ENCODE assay signal across 25 cellular contexts in genomic region chr6:106488494-106489369, GRCh38.
A peak's percentile ranks its signal among the peaks of the same experiment; 100 is the strongest.
DNase-seq lines count a peak whose midpoint lies in the region; ATAC-seq and TF ChIP-seq lines count a peak whose summit lies in the region.
"Had no signal": no experiment of that assay in that cellular context is flagged by ENCODE, and none has a peak within 500 bp of the region (broad histone marks: within the 10 kb centered on the region; RNA-seq: fewer than 3 reads in every experiment).

No MANE protein-coding gene starts in this region.

- no peaks in the 10 kb centered on the region for H3K36me3 ChIP-seq in SK-N-SH (replicated peaks in 1 of 2; ENCODE audit: control insufficient read depth in 1 of 2, insufficient read depth in 2 of 2, low read length in 1 of 2)
- H3K36me3 ChIP-seq in RWPE2 (ENCODE audit: low read depth), result no peaks in the 10 kb centered on the region
- H3K36me3 ChIP-seq: left ventricle myocardium inferior, neural progenitor cell, SJCRH30 had no signal

- no peaks in the 10 kb centered on the region for H3K9me3 ChIP-seq in SK-N-SH
- no peaks in the 10 kb centered on the region for H3K9me3 ChIP-seq in RWPE2 (ENCODE audit: severe bottlenecking)
- H3K9me3 ChIP-seq: A549, left ventricle myocardium inferior, mucosa of descending colon, SJCRH30 had no signal

- 62% methylated on average over 3 of the region's 4 CpGs for WGBS in SK-N-SH (ENCODE audit: low lambda C conversion rate)

- CTCF ChIA-PET in SK-N-SH (lab: Yijun Ruan, JAX), result no interaction called here

- H3K4me3 ChIP-seq in SK-N-SH (ENCODE audit: low read depth in 2 of 2, low read length in 1 of 2) (no peak overlapping the region), RWPE2 (ENCODE audit: severe bottlenecking) (no peak overlapping the region), epithelial cell of esophagus (ENCODE audit: low read length) (no peak overlapping the region)
- H3K4me3 ChIP-seq: A549, dorsolateral prefrontal cortex, left ventricle myocardium inferior, mucosa of descending colon, neural progenitor cell, SJCRH30 had no signal

- H3K27ac ChIP-seq in SK-N-SH (ENCODE audit: low read depth in 2 of 2, low read length in 1 of 2), result no peak overlapping the region
- H3K27ac ChIP-seq in RWPE2 (ENCODE audit: poor library complexity, severe bottlenecking), result peak overlapping the region; percentile 60
- H3K27ac ChIP-seq: A549, dorsolateral prefrontal cortex, left ventricle myocardium inferior, neural progenitor cell, SJCRH30 had no signal

- TF ChIP-seq CTCF in SK-N-SH (IDR thresholded peaks at IDR 0.05) (no peak), RWPE2 (IDR thresholded peaks at IDR 0.05; ENCODE audit: poor library complexity, severe bottlenecking) (no peak), epithelial cell of esophagus (IDR thresholded peaks at IDR 0.05; ENCODE audit: insufficient read depth, low read depth, low read length, missing control alignments) (no peak)

- H3K4me1 ChIP-seq in SK-N-SH (ENCODE audit: control insufficient read depth in 1 of 2, insufficient read depth in 2 of 2, low read depth in 1 of 2, low read length in 1 of 2) (0 out of 4 replicates have a peak, but pooled peaks cover 0 to 4% of the 10 kb centered on the region in 2 experiments), RWPE2 (ENCODE audit: insufficient read depth, poor library complexity, severe bottlenecking) (peaks cover 21% of the 10 kb centered on the region)
- H3K4me1 ChIP-seq: A549, left ventricle myocardium inferior, neural progenitor cell, SJCRH30 had no signal

- H3K27me3 ChIP-seq in SK-N-SH (ENCODE audit: insufficient read depth), result no peaks in the 10 kb centered on the region
- H3K27me3 ChIP-seq in RWPE2 (ENCODE audit: insufficient read depth, poor library complexity, severe bottlenecking), result no peaks in the 10 kb centered on the region
- H3K27me3 ChIP-seq: neural progenitor cell, SJCRH30 had no signal

- ATAC-seq in SK-N-SH treated with all-trans-retinoic acid at 6 μM for 48 hours (no peak; the same call in 2 of the 3 replicates), RWPE2 (ENCODE audit: low read depth) (peak; percentile 39; the same call in 1 of the 3 replicates), GM18907 (IDR thresholded peaks at IDR 0.05; ENCODE audit: unreplicated experiment) (no peak)
- ATAC-seq: A549; activated naive CD4-positive, alpha-beta T cell treated with anti-CD3 and anti-CD28 coated beads, Interleukin-2, amount 50 U/mL, for 72 hours; mucosa of descending colon had no signal

- no peak overlapping the region for H3K9ac ChIP-seq in SK-N-SH
- H3K9ac ChIP-seq: neural progenitor cell had no signal

- no peak for TF ChIP-seq RAD21 in SK-N-SH (IDR thresholded peaks at IDR 0.05; ENCODE audit: low read length)

- no peak for DNase-seq in SK-N-SH
- no peak for DNase-seq in RWPE2 (ENCODE audit: low spot score)
- DNase-seq in epithelial cell of esophagus (ENCODE audit: low read depth), result peak; percentile 29
- DNase-seq in smooth muscle cell of the brain vasculature (ENCODE audit: low read depth, low spot score), result peak; percentile 55
- DNase-seq in HuH-7 (ENCODE audit: low spot score), result no peak
- DNase-seq in activated CD4-positive, alpha-beta T cell treated with anti-CD3 and anti-CD28 coated beads for 48 hours, result no peak
- DNase-seq: activated B cell treated with CpG ODN at 0.5 μM for 24 hours; activated T-cell treated with anti-CD3 and anti-CD28 coated beads, Interleukin-2, amount 50 U/mL, for 48 hours; CD4-positive, CD25-positive, alpha-beta regulatory T cell; DMS153; dorsolateral prefrontal cortex; KG1; left ventricle myocardium inferior; mucosa of descending colon; NCI-H1105; NCI-H526 treated with DMSO at 0.1 percent for 48 hours; OCI-M1; stimulated activated CD4-positive, alpha-beta T cell treated with anti-CD3 and anti-CD28 coated beads, Interleukin-12 subunit alpha, Interleukin-12 subunit beta, amount 100 ng/mL, for 4 hours; T-helper 2 cell had no signal

- H4K20me1 ChIP-seq in SK-N-SH (ENCODE audit: insufficient read depth), result no peaks in the 10 kb centered on the region

- no peak overlapping the region for H3K4me2 ChIP-seq in SK-N-SH
- H3K4me2 ChIP-seq: A549, neural progenitor cell had no signal

- no peaks in the 10 kb centered on the region for H3F3A ChIP-seq in SK-N-SH (replicated peaks; ENCODE audit: insufficient read depth)

- POLR2A ChIA-PET in SK-N-SH (lab: Yijun Ruan, JAX), result no interaction called here

- H3K9me2 ChIP-seq in SK-N-SH, result no peaks in the 10 kb centered on the region

- no peak overlapping the region for H2AFZ ChIP-seq in SK-N-SH (ENCODE audit: low read depth)
- H2AFZ ChIP-seq: neural progenitor cell had no signal

- no peaks in the 10 kb centered on the region for H3K79me2 ChIP-seq in SK-N-SH (ENCODE audit: insufficient read depth)

- no peak for TF ChIP-seq EP300 in SK-N-SH (IDR thresholded peaks at IDR 0.05; ENCODE audit: borderline replicate concordance in 1 of 2, low read depth in 1 of 2, low read length in 1 of 2)

TF ChIP-seq in SK-N-SH, 30 proteins besides CTCF, POLR2A, EP300 and RAD21:
- TF ChIP-seq FOXM1 (IDR thresholded peaks at IDR 0.05; ENCODE audit: low read depth) (no peak), REST (IDR thresholded peaks at IDR 0.05; ENCODE audit: low read depth, low read length) (peak; percentile 78; the same call in 1 of the 2 replicates)
TF ChIP-seq in SK-N-SH: peak in this region for 1.

TF ChIP-seq in SK-N-SH treated with all-trans-retinoic acid at 6 μM for 48 hours, 23 proteins besides CTCF, POLR2A, EP300 and RAD21 (continues in another document):
- TF ChIP-seq RARB (CRISPR knock-in tag; IDR thresholded peaks at IDR 0.05), result no peak
- no peak for TF ChIP-seq TSHZ2 (CRISPR knock-in tag; IDR thresholded peaks at IDR 0.05)
- no peak for TF ChIP-seq ZNF8 (CRISPR knock-in tag; IDR thresholded peaks at IDR 0.05)
- TF ChIP-seq BACH2 (CRISPR knock-in tag; IDR thresholded peaks at IDR 0.05; ENCODE audit: borderline replicate concordance), result no peak
- TF ChIP-seq ISL1 (CRISPR knock-in tag; IDR thresholded peaks at IDR 0.05), result no peak
- TF ChIP-seq CSRNP3 (CRISPR knock-in tag; IDR thresholded peaks at IDR 0.05), result no peak
- no peak for TF ChIP-seq ZC3H10 (CRISPR knock-in tag; IDR thresholded peaks at IDR 0.05)
- no peak for TF ChIP-seq CSDC2 (CRISPR knock-in tag; IDR thresholded peaks at IDR 0.05)
- TF ChIP-seq ESRRG (CRISPR knock-in tag; IDR thresholded peaks at IDR 0.05), result no peak
- TF ChIP-seq PATZ1 (CRISPR knock-in tag; IDR thresholded peaks at IDR 0.05; ENCODE audit: borderline replicate concordance), result no peak
- TF ChIP-seq TOX (CRISPR knock-in tag; IDR thresholded peaks at IDR 0.05; ENCODE audit: borderline replicate concordance), result no peak
- TF ChIP-seq ZNF565 (CRISPR knock-in tag; conservative IDR thresholded peaks at IDR 0.05; ENCODE audit: low read depth), result no peak

Comparison
In these comparisons a context has a peak if more than half of its experiments do, and no peak if none do; other contexts are left out.
1. DNase-seq: peak in epithelial cell of esophagus (single experiment) and smooth muscle cell of the brain vasculature (single experiment); none in SK-N-SH (single experiment), RWPE2 (single experiment), HuH-7 (single experiment) and activated CD4-positive, alpha-beta T cell treated with anti-CD3 and anti-CD28 coated beads for 48 hours (single experiment).